1 cellular context compared by ENCODE assay signal in the genomic region with DNA sequence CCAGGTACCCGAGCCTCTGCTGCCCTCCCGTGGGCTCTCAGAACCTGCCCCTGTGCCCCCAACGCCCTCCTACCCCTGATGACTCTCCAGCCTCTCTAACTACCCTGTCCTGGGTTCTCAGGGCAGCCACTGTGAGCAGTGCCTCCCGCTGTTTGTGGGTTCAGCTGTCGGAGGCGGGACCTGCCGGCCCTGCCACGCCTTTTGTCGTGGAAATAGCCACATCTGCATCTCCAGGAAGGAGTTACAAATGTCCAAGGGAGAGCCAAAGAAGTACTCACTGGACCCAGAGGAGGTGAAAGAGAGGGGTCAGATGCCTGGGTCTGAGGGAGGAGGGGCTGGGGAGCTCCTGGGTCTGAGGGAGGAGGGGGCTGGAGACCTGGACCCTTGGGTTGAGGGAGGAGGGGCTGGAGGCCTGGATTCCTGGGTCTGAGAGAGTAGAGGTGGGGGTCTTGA.
A peak's percentile ranks its signal among the peaks of the same experiment; 100 is the strongest.
TF ChIP-seq lines count a peak whose summit lies in the region.

No MANE protein-coding gene starts in this region.

TF ChIP-seq in H1, 55 proteins besides CTCF, POLR2A, EP300 and RAD21:
- TF ChIP-seq TCF12 (IDR thresholded peaks at IDR 0.05; ENCODE audit: low read depth, low read length), result peak; percentile 88
- TF ChIP-seq, protein P1, sequence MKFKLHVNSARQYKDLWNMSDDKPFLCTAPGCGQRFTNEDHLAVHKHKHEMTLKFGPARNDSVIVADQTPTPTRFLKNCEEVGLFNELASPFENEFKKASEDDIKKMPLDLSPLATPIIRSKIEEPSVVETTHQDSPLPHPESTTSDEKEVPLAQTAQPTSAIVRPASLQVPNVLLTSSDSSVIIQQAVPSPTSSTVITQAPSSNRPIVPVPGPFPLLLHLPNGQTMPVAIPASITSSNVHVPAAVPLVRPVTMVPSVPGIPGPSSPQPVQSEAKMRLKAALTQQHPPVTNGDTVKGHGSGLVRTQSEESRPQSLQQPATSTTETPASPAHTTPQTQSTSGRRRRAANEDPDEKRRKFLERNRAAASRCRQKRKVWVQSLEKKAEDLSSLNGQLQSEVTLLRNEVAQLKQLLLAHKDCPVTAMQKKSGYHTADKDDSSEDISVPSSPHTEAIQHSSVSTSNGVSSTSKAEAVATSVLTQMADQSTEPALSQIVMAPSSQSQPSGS (IDR thresholded peaks at IDR 0.05; ENCODE audit: low read length), result peak; percentile 68; the same call in 1 of the 2 replicates
- no peak for TF ChIP-seq SP2 (IDR thresholded peaks at IDR 0.05; ENCODE audit: low read length)
- TF ChIP-seq SIN3A (conservative IDR thresholded peaks at IDR 0.05 in 1 of 2, IDR thresholded peaks at IDR 0.05 in 1 of 2; ENCODE audit: low read depth in 1 of 2, low read length in 2 of 2), result peak in 1 of 2 experiments; percentile 78; a peak in 1 of 4 replicates
- no peak for TF ChIP-seq CHD1 (IDR thresholded peaks at IDR 0.05; ENCODE audit: low read depth, low read length)
- peak; percentile 92 to 95; a peak in 1 of 4 replicates for TF ChIP-seq HDAC2 (IDR thresholded peaks at IDR 0.05; ENCODE audit: borderline replicate concordance in 1 of 2, low read depth in 2 of 2, low read length in 2 of 2)
- peak; percentile 77; the same call in 1 of the 2 replicates for TF ChIP-seq KDM1A (IDR thresholded peaks at IDR 0.05; ENCODE audit: borderline replicate concordance, low read length)
- TF ChIP-seq, protein P2, sequence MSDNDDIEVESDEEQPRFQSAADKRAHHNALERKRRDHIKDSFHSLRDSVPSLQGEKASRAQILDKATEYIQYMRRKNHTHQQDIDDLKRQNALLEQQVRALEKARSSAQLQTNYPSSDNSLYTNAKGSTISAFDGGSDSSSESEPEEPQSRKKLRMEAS (IDR thresholded peaks at IDR 0.05), result 0 out of 2 replicates have a peak, but pooled peaks have one; percentile 7
- no peak for TF ChIP-seq TAF1 (IDR thresholded peaks at IDR 0.05; ENCODE audit: low read depth, low read length)
- TF ChIP-seq SP1 (IDR thresholded peaks at IDR 0.05; ENCODE audit: low read depth, low read length), result 0 out of 2 replicates have a peak, but pooled peaks have one; percentile 65
- TF ChIP-seq JUND (IDR thresholded peaks at IDR 0.05; ENCODE audit: low read length), result no peak
- peak; percentile 40; the same call in 1 of the 2 replicates for TF ChIP-seq CREB1 (IDR thresholded peaks at IDR 0.05)
- TF ChIP-seq TAF7 (optimal IDR thresholded peaks at IDR 0.05; ENCODE audit: borderline replicate concordance, low read depth, low read length), result peak; percentile 58
- peak; percentile 75; the same call in 1 of the 2 replicates for TF ChIP-seq BACH1 (IDR thresholded peaks at IDR 0.05; ENCODE audit: low read length)
- TF ChIP-seq TBP (IDR thresholded peaks at IDR 0.05; ENCODE audit: low read depth, low read length), result no peak
- TF ChIP-seq FOSL1 (IDR thresholded peaks at IDR 0.05; ENCODE audit: insufficient read depth, low read depth, low read length), result 0 out of 2 replicates have a peak, but pooled peaks have one; percentile 73
- TF ChIP-seq TEAD4 (IDR thresholded peaks at IDR 0.05; ENCODE audit: low read depth, low read length), result no peak
- TF ChIP-seq, protein P3, sequence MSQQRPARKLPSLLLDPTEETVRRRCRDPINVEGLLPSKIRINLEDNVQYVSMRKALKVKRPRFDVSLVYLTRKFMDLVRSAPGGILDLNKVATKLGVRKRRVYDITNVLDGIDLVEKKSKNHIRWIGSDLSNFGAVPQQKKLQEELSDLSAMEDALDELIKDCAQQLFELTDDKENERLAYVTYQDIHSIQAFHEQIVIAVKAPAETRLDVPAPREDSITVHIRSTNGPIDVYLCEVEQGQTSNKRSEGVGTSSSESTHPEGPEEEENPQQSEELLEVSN (IDR thresholded peaks at IDR 0.05), result no peak
TF ChIP-seq in H1: peak in this region for 11.
